ENCODE assay signal across 8 cellular contexts in the genomic region with DNA sequence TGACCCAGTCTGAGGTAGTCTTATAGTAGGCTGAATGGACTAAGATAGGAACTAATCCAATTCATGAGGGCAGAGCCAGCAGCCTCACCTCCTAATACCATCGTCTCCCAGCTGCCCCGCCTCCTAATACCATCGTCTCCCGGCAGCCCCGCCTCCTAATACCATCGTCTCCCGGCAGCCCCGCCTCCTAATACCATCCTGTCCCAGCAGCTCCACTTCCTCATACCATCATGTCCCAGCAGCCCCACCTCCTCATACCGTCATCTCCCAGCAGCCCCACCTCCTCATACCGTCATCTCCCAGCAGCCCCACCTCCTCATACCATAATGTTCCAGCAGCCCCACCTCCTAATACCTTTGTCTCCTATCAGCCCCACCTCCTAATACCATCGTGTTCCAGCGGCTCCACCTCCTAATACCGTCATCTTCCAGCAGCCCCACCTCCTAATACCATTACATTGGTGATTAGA. TPM values are rescaled to one million over a fixed set of nuclear protein-coding genes. Genes with fewer than 3 reads are reported as not detected.
DNase-seq lines count a peak whose midpoint lies in the region; ATAC-seq and TF ChIP-seq lines count a peak whose summit lies in the region.

No MANE protein-coding gene starts in this region.

- DNase-seq in MG63 (peak; percentile 38), epithelial cell of prostate (ENCODE audit: low read depth, low spot score) (peak; percentile 66), tibial nerve (ENCODE audit: low spot score in 2 of 2) (peak; percentile 20 to 71), H4 (ENCODE audit: low spot score) (no peak)
- peak; percentile 81 for DNase-seq in activated CD4-positive, alpha-beta memory T cell treated with anti-CD3 and anti-CD28 coated beads for 36 hours

- H3K4me1 ChIP-seq in neutrophil (ENCODE audit: control insufficient read depth in 1 of 2, insufficient read depth in 1 of 2, low read depth in 1 of 2, low read length in 1 of 2) (peaks cover 23 to 30% of the 10 kb centered on the region in 2 experiments), tibial nerve (peaks cover 0 to 33% (median 11%) of the 10 kb centered on the region in 4 donors)

- H3K4me3 ChIP-seq in MG63 (no peak overlapping the region), neutrophil (ENCODE audit: low read depth in 1 of 2, low read length in 1 of 2) (no peak overlapping the region), tibial nerve (peak overlapping the region in 1 of 4 donors; percentile 5)

- H3K36me3 Mint-ChIP-seq in activated CD4-positive, alpha-beta memory T cell treated with anti-CD3 and anti-CD28 coated beads for 36 hours = peaks cover 17% of the 10 kb centered on the region

- TF ChIP-seq CTCF in neutrophil (IDR thresholded peaks at IDR 0.05) = peak; percentile 16
- no peak for TF ChIP-seq CTCF in tibial nerve (IDR thresholded peaks at IDR 0.05)

- WGBS in tibial nerve, 2 donors = 41 to 43% methylated on average over 13 of the region's 13 CpGs

- H3K27me3 ChIP-seq in MG63 (no peaks in the 10 kb centered on the region), neutrophil (no peaks in the 10 kb centered on the region), tibial nerve (no peaks in the 10 kb centered on the region)

- H3K27ac ChIP-seq in epithelial cell of prostate = peak overlapping the region; percentile 89
- H3K27ac ChIP-seq in neutrophil = no peak overlapping the region
- peak overlapping the region in 2 of 4 donors; percentile 33 to 89 for H3K27ac ChIP-seq in tibial nerve

- TF ChIP-seq EP300 in tibial nerve (IDR thresholded peaks at IDR 0.05) = no peak

- H3K9me3 Mint-ChIP-seq in activated CD4-positive, alpha-beta memory T cell treated with anti-CD3 and anti-CD28 coated beads for 36 hours = peaks cover 3% of the 10 kb centered on the region

- ATAC-seq in GM18858 (IDR thresholded peaks at IDR 0.05; ENCODE audit: unreplicated experiment) = peak; percentile 13
- ATAC-seq in HG03025 (IDR thresholded peaks at IDR 0.05; ENCODE audit: low FRiP score, unreplicated experiment) = no peak

- CTCF ChIA-PET in activated CD4-positive, alpha-beta memory T cell treated with anti-CD3 and anti-CD28 coated beads for 36 hours (lab: Charles Lee) = interaction anchor here (9.6 kb wide), 1 partner anchor 34 kb away, joined by 57 read pairs; a partner anchor contains a TSS

- POLR2A ChIA-PET in activated CD4-positive, alpha-beta memory T cell treated with anti-CD3 and anti-CD28 coated beads for 36 hours (lab: Charles Lee) = no interaction called here

- no peaks in the 10 kb centered on the region for H3K27me3 Mint-ChIP-seq in activated CD4-positive, alpha-beta memory T cell treated with anti-CD3 and anti-CD28 coated beads for 36 hours

- peak overlapping the region; percentile 64 for H3K27ac Mint-ChIP-seq in activated CD4-positive, alpha-beta memory T cell treated with anti-CD3 and anti-CD28 coated beads for 36 hours

- H3K9me3 ChIP-seq in MG63 (0 out of 2 replicates have a peak, but pooled peaks cover 5% of the 10 kb centered on the region), neutrophil (no peaks in the 10 kb centered on the region), tibial nerve (no peaks in the 10 kb centered on the region)

- intact Hi-C loops in activated CD4-positive, alpha-beta memory T cell treated with anti-CD3 and anti-CD28 coated beads for 36 hours (cut with micrococcal nuclease) = no loop called here

- peaks cover 7% of the 10 kb centered on the region for H3K36me3 ChIP-seq in MG63
- H3K36me3 ChIP-seq in neutrophil = no peaks in the 10 kb centered on the region
- H3K36me3 ChIP-seq in tibial nerve = no peaks in the 10 kb centered on the region

- TF ChIP-seq POLR2A in tibial nerve (IDR thresholded peaks at IDR 0.05) = peak in 1 of 2 donors; percentile 14

- peaks cover 26% of the 10 kb centered on the region for H3K4me1 Mint-ChIP-seq in activated CD4-positive, alpha-beta memory T cell treated with anti-CD3 and anti-CD28 coated beads for 36 hours (ENCODE audit: low read depth)

- H3K4me3 Mint-ChIP-seq in activated CD4-positive, alpha-beta memory T cell treated with anti-CD3 and anti-CD28 coated beads for 36 hours = peak overlapping the region; percentile 11

RNA-seq across cellular contexts. Expression of a gene that starts 2.5 kb away (rescaled TPM):
- 63.4 and 89.4 TPM in 2 replicates for total RNA-seq in MG63 (2014; rRNA removed; shearing (Covaris generic); ENCODE audit: low replicate concordance)
- total RNA-seq in activated CD4-positive, alpha-beta memory T cell treated with anti-CD3 and anti-CD28 coated beads for 36 hours = 10 to 100 TPM; 81.0 to 87.1 TPM
- 100 to 1,000 TPM; 115 to 148 (median 138) TPM for total RNA-seq in tibial nerve
- 11.6 and 16.2 TPM in 2 replicates for total RNA-seq in H4 (2014; rRNA removed; shearing (Covaris generic))

RNA-seq across cellular contexts. Expression of a gene that starts 34.9 kb away (rescaled TPM):
- 2.3 and 3.6 TPM in 2 replicates for total RNA-seq in MG63 (2014; rRNA removed; shearing (Covaris generic); ENCODE audit: low replicate concordance)
- total RNA-seq in activated CD4-positive, alpha-beta memory T cell treated with anti-CD3 and anti-CD28 coated beads for 36 hours = under 1 TPM in 1 of 2 experiments, not detected in 1; 0.07 TPM
- total RNA-seq in tibial nerve = 10 to 100 TPM; 12.6 to 20.8 (median 18.3) TPM
- 6.7 and 8.0 TPM in 2 replicates for total RNA-seq in H4 (2014; rRNA removed; shearing (Covaris generic))
